29 cellular contexts compared by ENCODE assay signal in the genomic region with DNA sequence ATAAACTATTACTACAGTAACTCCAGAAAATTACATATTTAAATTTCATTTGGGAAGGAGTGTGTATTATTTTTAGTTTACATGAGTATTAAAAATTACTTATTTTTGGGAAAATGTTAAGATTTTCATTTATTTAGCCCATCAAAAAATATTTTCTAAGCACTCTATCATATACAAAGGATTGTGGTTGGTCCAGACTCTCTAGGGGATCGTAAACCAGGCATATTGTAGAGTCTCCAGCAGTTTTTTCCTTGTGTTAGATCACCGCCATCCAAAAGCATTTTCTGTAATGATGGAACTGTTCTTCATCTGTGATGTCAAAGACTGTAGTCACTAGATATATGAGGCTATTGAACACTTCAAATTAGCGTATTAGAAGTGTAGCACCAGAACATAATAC.
"Had no signal": no experiment of that assay in that cellular context is flagged by ENCODE, and none has a peak within 500 bp of the region (broad histone marks: within the 10 kb centered on the region; RNA-seq: fewer than 3 reads in every experiment).

No MANE protein-coding gene starts in this region.

- H3K27me3 Mint-ChIP-seq: activated naive CD8-positive, alpha-beta T cell treated with anti-CD3 and anti-CD28 coated beads for 36 hours; stimulated activated naive B cell treated with anti-CD40 and anti-IgM and Interleukin-4, amounts not matched to agents 10 μg/mL and 1 μg/mL and 100 μg/mL, for 72 hours; T-helper 17 cell had no signal

- DNase-seq: activated CD4-positive, alpha-beta T cell treated with anti-CD3 and anti-CD28 coated beads for 48 hours; activated CD4-positive, alpha-beta T cell treated with anti-CD3 and anti-CD28 coated beads, Interleukin-2, amount 50 U/mL, for 48 hours; activated CD8-positive, alpha-beta memory T cell treated with anti-CD3 and anti-CD28 coated beads for 24 hours; activated effector memory CD4-positive, alpha-beta T cell treated with anti-CD3 and anti-CD28 coated beads, Interleukin-2, amount 50 U/mL, for 16 hours; activated naive CD4-positive, alpha-beta T cell treated with anti-CD3 and anti-CD28 coated beads for 36 hours; activated naive CD8-positive, alpha-beta T cell treated with anti-CD3 and anti-CD28 coated beads for 36 hours; central memory CD4-positive, alpha-beta T cell; islet precursor cell; left ventricle myocardium inferior; naive thymus-derived CD4-positive, alpha-beta T cell; psoas muscle; sigmoid colon; stimulated activated CD4-positive, alpha-beta T cell treated with anti-CD3 and anti-CD28 coated beads, Interleukin-1b, Interleukin-23, amount 100 ng/mL, for 48 hours; stimulated activated CD4-positive, alpha-beta T cell treated with anti-CD3 and anti-CD28 coated beads, Interleukin-4, amount 100 ng/mL, for 4 hours; stimulated activated CD8-positive, alpha-beta memory T cell treated with anti-CD3 and anti-CD28 coated beads, Interleukin-4, amount 100 ng/mL, for 48 hours; stimulated activated naive B cell treated with anti-CD40 and anti-IgM and Interleukin-4, amounts not matched to agents 10 μg/mL and 1 μg/mL and 100 μg/mL, for 72 hours; stomach; T-helper 17 cell; T1000; thyroid gland; upper lobe of left lung; WERI-Rb-1 had no signal

- H3K27ac ChIP-seq: esophagus muscularis mucosa, hepatocyte, parathyroid adenoma, psoas muscle, sigmoid colon, stomach, thyroid gland, upper lobe of left lung, vagina, WERI-Rb-1 had no signal

- H3K4me1 Mint-ChIP-seq: activated naive CD8-positive, alpha-beta T cell treated with anti-CD3 and anti-CD28 coated beads for 36 hours; naive thymus-derived CD4-positive, alpha-beta T cell; stimulated activated naive B cell treated with anti-CD40 and anti-IgM and Interleukin-4, amounts not matched to agents 10 μg/mL and 1 μg/mL and 100 μg/mL, for 72 hours; T-helper 17 cell had no signal

- H3K9ac ChIP-seq: parathyroid adenoma had no signal

- H3K4me3 Mint-ChIP-seq: activated naive CD4-positive, alpha-beta T cell treated with anti-CD3 and anti-CD28 coated beads for 36 hours; activated naive CD8-positive, alpha-beta T cell treated with anti-CD3 and anti-CD28 coated beads for 36 hours; naive thymus-derived CD4-positive, alpha-beta T cell; stimulated activated naive B cell treated with anti-CD40 and anti-IgM and Interleukin-4, amounts not matched to agents 10 μg/mL and 1 μg/mL and 100 μg/mL, for 72 hours; T-helper 17 cell had no signal

- H3K4me1 ChIP-seq: parathyroid adenoma, psoas muscle had no signal

- H3K4me2 ChIP-seq: hepatocyte, smooth muscle cell had no signal

- H3K9me3 ChIP-seq: esophagus muscularis mucosa, left ventricle myocardium inferior, psoas muscle, stomach, thyroid gland, upper lobe of left lung, vagina had no signal

- H3K27ac Mint-ChIP-seq: activated naive CD4-positive, alpha-beta T cell treated with anti-CD3 and anti-CD28 coated beads for 36 hours; activated naive CD8-positive, alpha-beta T cell treated with anti-CD3 and anti-CD28 coated beads for 36 hours; naive thymus-derived CD4-positive, alpha-beta T cell; stimulated activated naive B cell treated with anti-CD40 and anti-IgM and Interleukin-4, amounts not matched to agents 10 μg/mL and 1 μg/mL and 100 μg/mL, for 72 hours; T-helper 17 cell had no signal

- ATAC-seq: activated CD4-positive, CD25-positive, alpha-beta regulatory T cell treated with anti-CD3 and anti-CD28 coated beads, Interleukin-2, amount 50 U/mL, for 24 hours; naive thymus-derived CD4-positive, alpha-beta T cell; psoas muscle; stimulated activated naive B cell treated with anti-CD40 and anti-IgM and Interleukin-4, amounts not matched to agents 10 μg/mL and 1 μg/mL and 100 μg/mL, for 72 hours; T-helper 17 cell had no signal

- H3K27me3 ChIP-seq: esophagus muscularis mucosa, hepatocyte, sigmoid colon, stomach, thyroid gland, upper lobe of left lung, vagina had no signal

- H3K4me3 ChIP-seq: esophagus muscularis mucosa, hepatocyte, left ventricle myocardium inferior, lung, psoas muscle, sigmoid colon, smooth muscle cell, stomach, thyroid gland, upper lobe of left lung, vagina had no signal

- H3K36me3 ChIP-seq: esophagus muscularis mucosa, left ventricle myocardium inferior, sigmoid colon, stomach, thyroid gland, upper lobe of left lung, vagina, WERI-Rb-1 had no signal

- H2AFZ ChIP-seq: hepatocyte, parathyroid adenoma had no signal
